ENCODE assay signal across 22 cellular contexts in genomic region chr1:234773936-234774677, GRCh38.
DNase-seq lines count a peak whose midpoint lies in the region; ATAC-seq and TF ChIP-seq lines count a peak whose summit lies in the region.
"Had no signal": no experiment of that assay in that cellular context is flagged by ENCODE, and none has a peak within 500 bp of the region (broad histone marks: within the 10 kb centered on the region; RNA-seq: fewer than 3 reads in every experiment).

No MANE protein-coding gene starts in this region.

- ATAC-seq in DND-41 (ENCODE audit: insufficient read depth, low read depth): no peak
- ATAC-seq: heart left ventricle, left lung had no signal

- H3K27me3 Mint-ChIP-seq in activated T-helper 1 cell treated with anti-CD3 and anti-CD28 coated beads, Interleukin-12 subunit alpha, Interleukin-12 subunit beta, Interleukin-2, Interleukin-4 antibody, amounts not matched to agents 30 ng/mL and 10 ng/mL and 1 ng/mL, durations not matched to agents 14 hours and 24 hours and 36 hours (ENCODE audit: insufficient read depth): no peaks in the 10 kb centered on the region
- H3K27me3 Mint-ChIP-seq: progenitor cell of endocrine pancreas had no signal

- intact Hi-C loops in activated T-helper 1 cell treated with anti-CD3 and anti-CD28 coated beads, Interleukin-12 subunit alpha, Interleukin-12 subunit beta, Interleukin-2, Interleukin-4 antibody, amounts not matched to agents 30 ng/mL and 10 ng/mL and 1 ng/mL, durations not matched to agents 14 hours and 24 hours and 36 hours (cut with micrococcal nuclease): loop anchor here (2.0 kb wide), 1 partner anchor 301 kb away; no protein-coding TSS in a partner anchor

- H3K4me3 ChIP-seq in DND-41 (ENCODE audit: low read depth in 1 of 2, low read length in 2 of 2): no peak overlapping the region
- no peak overlapping the region for H3K4me3 ChIP-seq in neutrophil (ENCODE audit: low read depth in 1 of 2, low read length in 1 of 2)
- H3K4me3 ChIP-seq: ascending aorta, dorsolateral prefrontal cortex, HAP-1, heart left ventricle, left lung had no signal

- no peak overlapping the region for H3K4me3 Mint-ChIP-seq in activated T-helper 1 cell treated with anti-CD3 and anti-CD28 coated beads, Interleukin-12 subunit alpha, Interleukin-12 subunit beta, Interleukin-2, Interleukin-4 antibody, amounts not matched to agents 30 ng/mL and 10 ng/mL and 1 ng/mL, durations not matched to agents 14 hours and 24 hours and 36 hours
- H3K4me3 Mint-ChIP-seq: mesothelial cell of epicardium had no signal

- H3K9me3 Mint-ChIP-seq in activated T-helper 1 cell treated with anti-CD3 and anti-CD28 coated beads, Interleukin-12 subunit alpha, Interleukin-12 subunit beta, Interleukin-2, Interleukin-4 antibody, amounts not matched to agents 30 ng/mL and 10 ng/mL and 1 ng/mL, durations not matched to agents 14 hours and 24 hours and 36 hours: peaks cover 4% of the 10 kb centered on the region

- H3K9me3 ChIP-seq in DND-41 (ENCODE audit: insufficient read depth, low read length, severe bottlenecking) (no peaks in the 10 kb centered on the region), neutrophil (no peaks in the 10 kb centered on the region)
- H3K9me3 ChIP-seq: ascending aorta, HAP-1, heart left ventricle, left lung had no signal

- no peak overlapping the region for H3K9ac ChIP-seq in DND-41 (ENCODE audit: low read depth, low read length)

- peaks cover 16% of the 10 kb centered on the region for H3K36me3 Mint-ChIP-seq in activated T-helper 1 cell treated with anti-CD3 and anti-CD28 coated beads, Interleukin-12 subunit alpha, Interleukin-12 subunit beta, Interleukin-2, Interleukin-4 antibody, amounts not matched to agents 30 ng/mL and 10 ng/mL and 1 ng/mL, durations not matched to agents 14 hours and 24 hours and 36 hours (ENCODE audit: low read depth)

- H3K4me1 Mint-ChIP-seq in activated T-helper 1 cell treated with anti-CD3 and anti-CD28 coated beads, Interleukin-12 subunit alpha, Interleukin-12 subunit beta, Interleukin-2, Interleukin-4 antibody, amounts not matched to agents 30 ng/mL and 10 ng/mL and 1 ng/mL, durations not matched to agents 14 hours and 24 hours and 36 hours (ENCODE audit: low read depth): peaks cover 41% of the 10 kb centered on the region

- no peaks in the 10 kb centered on the region for H3K36me3 ChIP-seq in DND-41 (ENCODE audit: insufficient read depth, low read length)
- no peaks in the 10 kb centered on the region for H3K36me3 ChIP-seq in neutrophil
- H3K36me3 ChIP-seq: ascending aorta, HAP-1, heart left ventricle, left lung had no signal

- no peaks in the 10 kb centered on the region for H3K79me2 ChIP-seq in DND-41 (ENCODE audit: insufficient read depth, low read length)

- H2AFZ ChIP-seq in DND-41 (ENCODE audit: low read depth, low read length): no peak overlapping the region

- H3K4me1 ChIP-seq in DND-41 (ENCODE audit: insufficient read depth, low read length): peaks cover 36% of the 10 kb centered on the region
- peaks cover 78 to 81% of the 10 kb centered on the region in 2 experiments for H3K4me1 ChIP-seq in neutrophil (ENCODE audit: control insufficient read depth in 1 of 2, insufficient read depth in 1 of 2, low read depth in 1 of 2, low read length in 1 of 2)

- no peaks in the 10 kb centered on the region for H4K20me1 ChIP-seq in DND-41 (ENCODE audit: insufficient read depth, low read length)

- no peak overlapping the region for H3K4me2 ChIP-seq in DND-41 (ENCODE audit: insufficient read depth, low read length)

- H3K27me3 ChIP-seq in DND-41 (ENCODE audit: insufficient read depth, low read length, poor library complexity) (peaks cover 11% of the 10 kb centered on the region), neutrophil (no peaks in the 10 kb centered on the region)
- H3K27me3 ChIP-seq: ascending aorta had no signal

- no peak for TF ChIP-seq CTCF in DND-41 (IDR thresholded peaks at IDR 0.05; ENCODE audit: borderline replicate concordance, extremely low read depth, low read length, poor library complexity, severe bottlenecking)
- no peak for TF ChIP-seq CTCF in neutrophil (IDR thresholded peaks at IDR 0.05)

- peak overlapping the region; percentile 58 for H3K27ac ChIP-seq in DND-41 (ENCODE audit: low read length)
- peak overlapping the region; percentile 65 for H3K27ac ChIP-seq in neutrophil
- H3K27ac ChIP-seq: ascending aorta had no signal

- peak; percentile 11 to 15 for DNase-seq in activated T-cell treated with anti-CD3 and anti-CD28 coated beads, Interleukin-2, amount 50 U/mL, for 48 hours
- no peak for DNase-seq in activated T-cell treated with anti-CD3 and anti-CD28 coated beads, Interleukin-2, amount 50 U/mL, for 1 hour
- no peak for DNase-seq in DND-41
- DNase-seq in activated T-helper 1 cell treated with anti-CD3 and anti-CD28 coated beads, Interleukin-12 subunit alpha, Interleukin-12 subunit beta, Interleukin-2, Interleukin-4 antibody, amounts not matched to agents 30 ng/mL and 10 ng/mL and 1 ng/mL, durations not matched to agents 14 hours and 24 hours and 36 hours (ENCODE audit: low spot score): no peak
- no peak for DNase-seq in occipital lobe (lab: John Stamatoyannopoulos, UW)
- DNase-seq in GDM1 (lab: John Stamatoyannopoulos, UW): no peak
- DNase-seq in T-helper 9 cell: no peak
- DNase-seq: activated CD4-positive, CD25-positive, alpha-beta regulatory T cell; activated gamma-delta T cell treated with Interleukin-2 at 50 U/mL for 16 hours; caudate nucleus; DMS153; dorsolateral prefrontal cortex; heart left ventricle; NCI-H1436 treated with DMSO at 0.1 percent for 48 hours; NCI-H524 treated with DMSO at 0.1 percent for 48 hours; T1000 had no signal

- peak overlapping the region; percentile 44 for H3K27ac Mint-ChIP-seq in activated T-helper 1 cell treated with anti-CD3 and anti-CD28 coated beads, Interleukin-12 subunit alpha, Interleukin-12 subunit beta, Interleukin-2, Interleukin-4 antibody, amounts not matched to agents 30 ng/mL and 10 ng/mL and 1 ng/mL, durations not matched to agents 14 hours and 24 hours and 36 hours
- H3K27ac Mint-ChIP-seq: mesothelial cell of epicardium, progenitor cell of endocrine pancreas had no signal

Comparison
In these comparisons a context has a peak if more than half of its experiments do, and no peak if none do; other contexts are left out.
1. DNase-seq: peak in activated T-cell treated with anti-CD3 and anti-CD28 coated beads, Interleukin-2, amount 50 U/mL, for 48 hours (2 of 2); none in activated T-cell treated with anti-CD3 and anti-CD28 coated beads, Interleukin-2, amount 50 U/mL, for 1 hour (single experiment), DND-41 (single experiment), activated T-helper 1 cell treated with anti-CD3 and anti-CD28 coated beads, Interleukin-12 subunit alpha, Interleukin-12 subunit beta, Interleukin-2, Interleukin-4 antibody, amounts not matched to agents 30 ng/mL and 10 ng/mL and 1 ng/mL, durations not matched to agents 14 hours and 24 hours and 36 hours (single experiment), occipital lobe (single experiment), GDM1 (single experiment) and T-helper 9 cell (single experiment).